1 cellular context compared by ENCODE assay signal in genomic region chr17:1997146-1997586, GRCh38.
TF ChIP-seq lines count a peak whose summit lies in the region.

No MANE protein-coding gene starts in this region.

TF ChIP-seq in HepG2, 621 proteins besides CTCF, POLR2A, EP300 and RAD21 (continued from another document and continues in another):
- TF ChIP-seq RERE (CRISPR knock-in tag; IDR thresholded peaks at IDR 0.05; ENCODE audit: low read depth) (no peak), GFI1 (CRISPR knock-in tag; IDR thresholded peaks at IDR 0.05; ENCODE audit: borderline replicate concordance) (peak; percentile 69; the same call in 1 of the 2 replicates), ZNF776 (CRISPR knock-in tag; IDR thresholded peaks at IDR 0.05) (no peak), ZNF570 (CRISPR knock-in tag; IDR thresholded peaks at IDR 0.05; ENCODE audit: borderline replicate concordance) (no peak), SP2 (CRISPR knock-in tag; IDR thresholded peaks at IDR 0.05) (no peak), GABPA (IDR thresholded peaks at IDR 0.05; ENCODE audit: low read depth, low read length) (no peak), GABPA (CRISPR knock-in tag; IDR thresholded peaks at IDR 0.05; ENCODE audit: low read depth) (no peak), SNAPC4 (CRISPR knock-in tag; IDR thresholded peaks at IDR 0.05) (0 out of 2 replicates have a peak, but pooled peaks have one; percentile 60), MEIS2 (CRISPR knock-in tag; IDR thresholded peaks at IDR 0.05) (no peak), NFYB (CRISPR knock-in tag; IDR thresholded peaks at IDR 0.05) (no peak), ZSCAN9 (CRISPR knock-in tag; IDR thresholded peaks at IDR 0.05; ENCODE audit: borderline replicate concordance) (no peak), ZNF652 (CRISPR knock-in tag; IDR thresholded peaks at IDR 0.05; ENCODE audit: borderline replicate concordance, low read depth) (no peak), ARNTL (CRISPR knock-in tag; IDR thresholded peaks at IDR 0.05) (no peak), ZNF773 (CRISPR knock-in tag; IDR thresholded peaks at IDR 0.05; ENCODE audit: borderline replicate concordance) (no peak), GRHL1 (CRISPR knock-in tag; conservative IDR thresholded peaks at IDR 0.05) (no peak), ETV6 (CRISPR knock-in tag; conservative IDR thresholded peaks at IDR 0.05) (no peak), PAF1 (CRISPR knock-in tag; IDR thresholded peaks at IDR 0.05) (no peak), ZNF768 (CRISPR knock-in tag; IDR thresholded peaks at IDR 0.05) (no peak), ELF1 (CRISPR knock-in tag; IDR thresholded peaks at IDR 0.05) (no peak), HMG20A (CRISPR knock-in tag; IDR thresholded peaks at IDR 0.05; ENCODE audit: borderline replicate concordance) (no peak), ISL2 (CRISPR knock-in tag; IDR thresholded peaks at IDR 0.05) (no peak), NFRKB (IDR thresholded peaks at IDR 0.05) (no peak), ZNF326 (CRISPR knock-in tag; IDR thresholded peaks at IDR 0.05; ENCODE audit: borderline replicate concordance) (no peak), ZNF350 (CRISPR knock-in tag; IDR thresholded peaks at IDR 0.05; ENCODE audit: borderline replicate concordance, low read depth) (0 out of 2 replicates have a peak, but pooled peaks have one; percentile 5), RAD51 (IDR thresholded peaks at IDR 0.05; ENCODE audit: borderline replicate concordance) (no peak), ZNF775 (CRISPR knock-in tag; IDR thresholded peaks at IDR 0.05; ENCODE audit: borderline replicate concordance) (no peak), MAZ (IDR thresholded peaks at IDR 0.05; ENCODE audit: borderline replicate concordance, low read depth, low read length) (no peak), MAZ (CRISPR knock-in tag; IDR thresholded peaks at IDR 0.05; ENCODE audit: low read depth) (no peak), ARID4A (CRISPR knock-in tag; IDR thresholded peaks at IDR 0.05; ENCODE audit: borderline replicate concordance) (no peak), RCOR2 (CRISPR knock-in tag; IDR thresholded peaks at IDR 0.05) (peak; percentile 16; the same call in 1 of the 2 replicates), ZNF646 (CRISPR knock-in tag; IDR thresholded peaks at IDR 0.05) (no peak), ZFP1 (CRISPR knock-in tag; IDR thresholded peaks at IDR 0.05) (no peak), ZNF292 (CRISPR knock-in tag; IDR thresholded peaks at IDR 0.05; ENCODE audit: borderline replicate concordance, low read depth) (0 out of 2 replicates have a peak, but pooled peaks have one; percentile 13), MBNL3 (CRISPR knock-in tag; conservative IDR thresholded peaks at IDR 0.05) (no peak), ZNF20 (CRISPR knock-in tag; IDR thresholded peaks at IDR 0.05) (no peak)
